In genomic region chr1:158149577-158150269, GRCh38 we compare ENCODE assay signal across 8 cellular contexts. TPM values are rescaled to one million over a fixed set of nuclear protein-coding genes. Genes with fewer than 3 reads are reported as not detected.
DNase-seq lines count a peak whose midpoint lies in the region; ATAC-seq, FAIRE-seq and TF ChIP-seq lines count a peak whose summit lies in the region.

No MANE protein-coding gene starts in this region.

- TF ChIP-seq CTCF in AG09309 (IDR thresholded peaks at IDR 0.05; ENCODE audit: control insufficient read depth, insufficient read depth, low read depth, low read length, missing control alignments) = no peak
- no peak for TF ChIP-seq CTCF in astrocyte (IDR thresholded peaks at IDR 0.05; ENCODE audit: insufficient read depth, low read depth, low read length)
- no peak for TF ChIP-seq CTCF in right atrium auricular region (IDR thresholded peaks at IDR 0.05)
- TF ChIP-seq CTCF in prostate gland (IDR thresholded peaks at IDR 0.05) = no peak
- TF ChIP-seq CTCF in upper lobe of left lung (IDR thresholded peaks at IDR 0.05) = no peak

- H3K27ac Mint-ChIP-seq in astrocyte (ENCODE audit: unreplicated experiment) = no peak overlapping the region

- H3K9me3 ChIP-seq in astrocyte (ENCODE audit: insufficient read depth, low read depth, low read length) = no peaks in the 10 kb centered on the region
- H3K9me3 ChIP-seq in right atrium auricular region = no peaks in the 10 kb centered on the region
- no peaks in the 10 kb centered on the region for H3K9me3 ChIP-seq in prostate gland
- no peaks in the 10 kb centered on the region for H3K9me3 ChIP-seq in upper lobe of left lung

- no peaks in the 10 kb centered on the region for H3K36me3 Mint-ChIP-seq in astrocyte (ENCODE audit: low read depth, unreplicated experiment)

- H3K27ac ChIP-seq in astrocyte (ENCODE audit: low read depth, low read length) (no peak overlapping the region), right atrium auricular region (peak overlapping the region; percentile 69 to 80), prostate gland (peak overlapping the region in 1 of 2 donors; percentile 13), upper lobe of left lung (peak overlapping the region; percentile 67 to 78 (median 76))

- H3K36me3 ChIP-seq in astrocyte (ENCODE audit: insufficient read depth, low read length) (no peaks in the 10 kb centered on the region), right atrium auricular region (no peaks in the 10 kb centered on the region), prostate gland (no peaks in the 10 kb centered on the region), upper lobe of left lung (no peaks in the 10 kb centered on the region)

- H3K27me3 ChIP-seq in astrocyte (ENCODE audit: insufficient read depth, low read length) (no peaks in the 10 kb centered on the region), right atrium auricular region (no peaks in the 10 kb centered on the region), prostate gland (replicated peaks; ENCODE audit: insufficient read depth) (no peaks in the 10 kb centered on the region), upper lobe of left lung (no peaks in the 10 kb centered on the region)

- H3K4me2 ChIP-seq in astrocyte (ENCODE audit: low read length) = peak overlapping the region; percentile 84

- H3K4me1 ChIP-seq in astrocyte (ENCODE audit: insufficient read depth, low read length) (peaks cover 10% of the 10 kb centered on the region), right atrium auricular region (peaks cover 0 to 35% of the 10 kb centered on the region in 2 donors), prostate gland (replicated peaks) (peaks cover 2% of the 10 kb centered on the region), upper lobe of left lung (peaks cover 8 to 20% (median 12%) of the 10 kb centered on the region in 4 donors)

- no peak overlapping the region for H3K9ac ChIP-seq in astrocyte (ENCODE audit: low read length)

- H3K9me3 Mint-ChIP-seq in astrocyte (ENCODE audit: unreplicated experiment) = no peaks in the 10 kb centered on the region

- DNase-seq in AG09309 (ENCODE audit: low read depth) (peak; percentile 78), MV-4-11 (lab: John Stamatoyannopoulos, UW) (peak; percentile 98), T-helper 9 cell (peak; percentile 46), astrocyte (ENCODE audit: low read depth) (peak; percentile 87), right atrium auricular region (ENCODE audit: low spot score) (peak; percentile 97), prostate gland (ENCODE audit: low spot score) (peak; percentile 79), upper lobe of left lung (peak; percentile 91 to 94)

- peak overlapping the region; percentile 77 for H3K4me3 Mint-ChIP-seq in astrocyte (ENCODE audit: unreplicated experiment)

- H3K79me2 ChIP-seq in astrocyte (ENCODE audit: insufficient read depth, low read length) = no peaks in the 10 kb centered on the region

- H3K27me3 Mint-ChIP-seq in astrocyte (ENCODE audit: low read depth, unreplicated experiment) = peaks cover 1% of the 10 kb centered on the region

- H3K4me3 ChIP-seq in AG09309 (ENCODE audit: control insufficient read depth, low read depth, low read length) (peak overlapping the region; percentile 31), astrocyte (ENCODE audit: insufficient read depth, low read depth, low read length) (peak overlapping the region; percentile 52), right atrium auricular region (peak overlapping the region; percentile 28 to 46), prostate gland (peak overlapping the region; percentile 19 to 20), upper lobe of left lung (peak overlapping the region; percentile 5 to 48 (median 38))

- H3K4me1 Mint-ChIP-seq in astrocyte (ENCODE audit: low read depth, unreplicated experiment) = peaks cover 20% of the 10 kb centered on the region

- no peaks in the 10 kb centered on the region for H4K20me1 ChIP-seq in astrocyte (ENCODE audit: insufficient read depth, low read length)

- peak; percentile 81 for ATAC-seq in GM19455 (IDR thresholded peaks at IDR 0.05; ENCODE audit: unreplicated experiment)
- peak; percentile 94 to 97 for ATAC-seq in upper lobe of left lung (ENCODE audit: low FRiP score in 2 of 2)

- TF ChIP-seq POLR2A in prostate gland (IDR thresholded peaks at IDR 0.05) (no peak), upper lobe of left lung (IDR thresholded peaks at IDR 0.05) (no peak)

- FAIRE-seq in astrocyte (lab: Jason Lieb, UNC) = peak; percentile 65

- 8% methylated on average over 31 of the region's 31 CpGs for WGBS in prostate gland
- WGBS in upper lobe of left lung, 2 donors = 11 to 14% methylated on average over 31 of the region's 31 CpGs

- TF ChIP-seq EP300 in upper lobe of left lung (IDR thresholded peaks at IDR 0.05) = peak; percentile 81 to 98 (median 96)

- intact Hi-C loops in prostate gland (cut with DNase I) = no loop called here

- peak overlapping the region; percentile 97 for H2AFZ ChIP-seq in astrocyte (ENCODE audit: low read depth, low read length)

RNA-seq across cellular contexts. Expression of gene CD1D, which starts 31.0 kb away (rescaled TPM):
- total RNA-seq in astrocyte (0.18 TPM in 1 of 2 replicates, not detected in the other), right atrium auricular region (1 to 10 TPM in 1 of 2 donors, under 1 TPM in 1; 0.48 to 2.0 TPM), prostate gland (1 to 10 TPM; 1.3 to 3.1 TPM), upper lobe of left lung (1 to 10 TPM; 1.0 to 5.2 (median 4.0) TPM)

Comparison
In these comparisons a context has a peak if more than half of its experiments do, and no peak if none do; other contexts are left out.
1. DNase-seq: peak in every context shown above with its lines; median percentile 98 in MV-4-11; 97 in right atrium auricular region; 92 in upper lobe of left lung; 87 in astrocyte; 79 in prostate gland; 78 in AG09309; 46 in T-helper 9 cell.